ENCODE assay signal across 8 cellular contexts in genomic region chr10:6406220-6407033, GRCh38.
DNase-seq lines count a peak whose midpoint lies in the region; ATAC-seq and TF ChIP-seq lines count a peak whose summit lies in the region.

No MANE protein-coding gene starts in this region.

- no peak overlapping the region for H3K27ac Mint-ChIP-seq in activated naive CD4-positive, alpha-beta T cell treated with anti-CD3 and anti-CD28 coated beads, Interleukin-2, amount 10 ng/mL, durations not matched to agents 7 days and 5 days

- no peak overlapping the region for H3K4me3 Mint-ChIP-seq in activated naive CD4-positive, alpha-beta T cell treated with anti-CD3 and anti-CD28 coated beads, Interleukin-2, amount 10 ng/mL, durations not matched to agents 7 days and 5 days

- ATAC-seq in GM19467 (IDR thresholded peaks at IDR 0.05; ENCODE audit: unreplicated experiment) = no peak
- no peak for ATAC-seq in HG03469 (IDR thresholded peaks at IDR 0.05; ENCODE audit: unreplicated experiment)
- no peak for ATAC-seq in GM21619 (IDR thresholded peaks at IDR 0.05; ENCODE audit: unreplicated experiment)

- peak; percentile 52 for TF ChIP-seq RAD21 in Ishikawa (IDR thresholded peaks at IDR 0.05; ENCODE audit: low read depth)

- no peaks in the 10 kb centered on the region for H3K9me3 Mint-ChIP-seq in activated naive CD4-positive, alpha-beta T cell treated with anti-CD3 and anti-CD28 coated beads, Interleukin-2, amount 10 ng/mL, durations not matched to agents 7 days and 5 days

- H3K4me1 Mint-ChIP-seq in activated naive CD4-positive, alpha-beta T cell treated with anti-CD3 and anti-CD28 coated beads, Interleukin-2, amount 10 ng/mL, durations not matched to agents 7 days and 5 days = peaks cover 50% of the 10 kb centered on the region

- DNase-seq in DMS53 (lab: John Stamatoyannopoulos, UW) (peak; percentile 44), left kidney (ENCODE audit: low read depth, low spot score) (peak; percentile 22), GM19238 (ENCODE audit: insufficient read length, low spot score) (no peak)
- DNase-seq in activated naive CD4-positive, alpha-beta T cell treated with anti-CD3 and anti-CD28 coated beads, Interleukin-2, amount 10 ng/mL, durations not matched to agents 7 days and 5 days = peak; percentile 46

- CTCF ChIA-PET in activated naive CD4-positive, alpha-beta T cell treated with anti-CD3 and anti-CD28 coated beads, Interleukin-2, amount 10 ng/mL, durations not matched to agents 7 days and 5 days (lab: Charles Lee) = interaction anchor here (0.6 to 3.2 kb wide), 33 partner anchors 12 to 408 kb away, joined by 3 to 43 read pairs (median 3); partner anchors contain the start of gene PFKFB3

- H3K27me3 Mint-ChIP-seq in activated naive CD4-positive, alpha-beta T cell treated with anti-CD3 and anti-CD28 coated beads, Interleukin-2, amount 10 ng/mL, durations not matched to agents 7 days and 5 days = peaks cover 28% of the 10 kb centered on the region

- peaks cover 8% of the 10 kb centered on the region for H3K36me3 Mint-ChIP-seq in activated naive CD4-positive, alpha-beta T cell treated with anti-CD3 and anti-CD28 coated beads, Interleukin-2, amount 10 ng/mL, durations not matched to agents 7 days and 5 days

- TF ChIP-seq EP300 in Ishikawa (IDR thresholded peaks at IDR 0.05; ENCODE audit: borderline replicate concordance) = no peak

TF ChIP-seq in Ishikawa, 13 proteins besides CTCF, POLR2A, EP300 and RAD21:
- TF ChIP-seq TCF12 (IDR thresholded peaks at IDR 0.05; ENCODE audit: low read depth) (no peak), TAF1 (IDR thresholded peaks at IDR 0.05; ENCODE audit: low read depth) (no peak), MAX (IDR thresholded peaks at IDR 0.05) (no peak), YY1 (IDR thresholded peaks at IDR 0.05; ENCODE audit: low read depth) (no peak), TEAD4 (IDR thresholded peaks at IDR 0.05) (no peak), REST (IDR thresholded peaks at IDR 0.05; ENCODE audit: low read depth) (no peak), CEBPB (IDR thresholded peaks at IDR 0.05) (no peak), FOXM1 (IDR thresholded peaks at IDR 0.05; ENCODE audit: borderline replicate concordance, low read depth) (no peak), EGR1 (IDR thresholded peaks at IDR 0.05) (no peak), USF1 (IDR thresholded peaks at IDR 0.05) (no peak), NFIC (IDR thresholded peaks at IDR 0.05) (no peak), CREB1 (IDR thresholded peaks at IDR 0.05; ENCODE audit: low read depth) (no peak), ZBTB7A (IDR thresholded peaks at IDR 0.05; ENCODE audit: low read depth) (no peak)
TF ChIP-seq in Ishikawa: peak in this region for 0.
